In the genomic region with DNA sequence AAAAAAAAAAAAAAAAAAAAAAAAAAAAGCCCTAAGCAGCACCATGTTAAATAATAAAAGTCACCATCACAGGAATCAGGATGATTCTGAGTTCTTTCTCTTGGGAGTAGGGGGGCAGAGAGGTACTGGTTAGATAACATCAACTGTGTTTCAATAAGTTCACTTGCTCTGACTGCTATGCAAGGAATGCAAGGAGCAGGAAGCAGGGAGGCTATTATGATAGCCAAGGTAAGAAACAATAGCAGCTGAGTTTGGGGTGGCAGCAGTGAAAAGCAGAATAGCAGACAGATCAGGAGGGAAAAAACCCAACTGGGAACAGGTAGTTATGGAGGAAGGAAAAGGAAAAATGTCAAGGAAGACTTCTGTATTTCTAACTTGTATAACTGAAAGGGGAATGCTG, we compare ENCODE assay signal across 16 cellular contexts. TPM values are rescaled to one million over a fixed set of nuclear protein-coding genes. Genes with fewer than 3 reads are reported as not detected.
DNase-seq lines count a peak whose midpoint lies in the region; ATAC-seq and TF ChIP-seq lines count a peak whose summit lies in the region.
"Had no signal": no experiment of that assay in that cellular context is flagged by ENCODE, and none has a peak within 500 bp of the region (broad histone marks: within the 10 kb centered on the region; RNA-seq: fewer than 3 reads in every experiment).

No MANE protein-coding gene starts in this region.

- H3K4me1 Mint-ChIP-seq in activated naive CD4-positive, alpha-beta T cell treated with anti-CD3 and anti-CD28 coated beads, Interleukin-2, amount 50 U/mL, for 24 hours = peaks cover 38% of the 10 kb centered on the region
- H3K4me1 Mint-ChIP-seq in effector memory CD8-positive, alpha-beta T cell (ENCODE audit: low read depth in 2 of 2) = peaks cover 16 to 26% of the 10 kb centered on the region in 2 donors
- H3K4me1 Mint-ChIP-seq in memory B cell (peaks cover 12% of the 10 kb centered on the region), type B pancreatic cell (ENCODE audit: unreplicated experiment) (peaks cover 5% of the 10 kb centered on the region), natural killer cell (peaks cover 3 to 21% of the 10 kb centered on the region in 2 donors)

- no peak overlapping the region for H3K4me3 Mint-ChIP-seq in activated naive CD4-positive, alpha-beta T cell treated with anti-CD3 and anti-CD28 coated beads, Interleukin-2, amount 50 U/mL, for 24 hours
- no peak overlapping the region for H3K4me3 Mint-ChIP-seq in effector memory CD8-positive, alpha-beta T cell
- H3K4me3 Mint-ChIP-seq in memory B cell (no peak overlapping the region), type B pancreatic cell (no peak overlapping the region), natural killer cell (no peak overlapping the region)

- H3K27ac Mint-ChIP-seq in activated naive CD4-positive, alpha-beta T cell treated with anti-CD3 and anti-CD28 coated beads, Interleukin-2, amount 50 U/mL, for 24 hours = peak overlapping the region; percentile 31
- peak overlapping the region in 1 of 2 donors; percentile 6 for H3K27ac Mint-ChIP-seq in activated naive CD4-positive, alpha-beta T cell treated with anti-CD3 and anti-CD28 coated beads, Interleukin-2, amount 50 U/mL, for 72 hours
- H3K27ac Mint-ChIP-seq in effector memory CD8-positive, alpha-beta T cell = peak overlapping the region; percentile 4 to 68
- H3K27ac Mint-ChIP-seq in memory B cell (peak overlapping the region; percentile 0), type B pancreatic cell (peak overlapping the region; percentile 19), natural killer cell (peak overlapping the region in 1 of 2 donors; percentile 13)

- H3K27me3 Mint-ChIP-seq in activated naive CD4-positive, alpha-beta T cell treated with anti-CD3 and anti-CD28 coated beads, Interleukin-2, amount 50 U/mL, for 24 hours = no peaks in the 10 kb centered on the region
- no peaks in the 10 kb centered on the region for H3K27me3 Mint-ChIP-seq in effector memory CD8-positive, alpha-beta T cell
- H3K27me3 Mint-ChIP-seq in memory B cell = no peaks in the 10 kb centered on the region
- H3K27me3 Mint-ChIP-seq in type B pancreatic cell = no peaks in the 10 kb centered on the region
- no peaks in the 10 kb centered on the region for H3K27me3 Mint-ChIP-seq in natural killer cell (ENCODE audit: low read depth in 2 of 2)

- DNase-seq in activated naive CD4-positive, alpha-beta T cell treated with anti-CD3 and anti-CD28 coated beads, Interleukin-2, amount 50 U/mL, for 72 hours (ENCODE audit: low spot score in 2 of 2) = no peak
- DNase-seq in effector memory CD8-positive, alpha-beta T cell = no peak
- DNase-seq in memory B cell (ENCODE audit: low spot score in 2 of 2) = no peak
- no peak for DNase-seq in type B pancreatic cell (ENCODE audit: extremely low spot score, unreplicated experiment)
- no peak for DNase-seq in D341Med (ENCODE audit: low spot score)
- DNase-seq in natural killer cell = no peak
- no peak for DNase-seq in stimulated activated CD4-positive, alpha-beta T cell treated with anti-CD3 and anti-CD28 coated beads, Interleukin-4, amount 100 ng/mL, for 4 hours
- DNase-seq: GDM1, GM23248, NCI-H1048, NCI-H146, NCI-H2081 treated with DMSO at 0.1 percent for 48 hours, NCI-H524, PC-9 had no signal

- TF ChIP-seq CTCF in type B pancreatic cell (conservative IDR thresholded peaks at IDR 0.05) (no peak), natural killer cell (IDR thresholded peaks at IDR 0.05) (no peak)

- H3K9me3 Mint-ChIP-seq in activated naive CD4-positive, alpha-beta T cell treated with anti-CD3 and anti-CD28 coated beads, Interleukin-2, amount 50 U/mL, for 24 hours = no peaks in the 10 kb centered on the region
- H3K9me3 Mint-ChIP-seq in activated naive CD4-positive, alpha-beta T cell treated with anti-CD3 and anti-CD28 coated beads, Interleukin-2, amount 50 U/mL, for 72 hours = no peaks in the 10 kb centered on the region
- H3K9me3 Mint-ChIP-seq in effector memory CD8-positive, alpha-beta T cell = no peaks in the 10 kb centered on the region
- H3K9me3 Mint-ChIP-seq in memory B cell (no peaks in the 10 kb centered on the region), type B pancreatic cell (no peaks in the 10 kb centered on the region), natural killer cell (no peaks in the 10 kb centered on the region)

- peaks cover 20% of the 10 kb centered on the region for H3K36me3 Mint-ChIP-seq in activated naive CD4-positive, alpha-beta T cell treated with anti-CD3 and anti-CD28 coated beads, Interleukin-2, amount 50 U/mL, for 24 hours
- H3K36me3 Mint-ChIP-seq in activated naive CD4-positive, alpha-beta T cell treated with anti-CD3 and anti-CD28 coated beads, Interleukin-2, amount 50 U/mL, for 72 hours = peaks cover 10 to 11% of the 10 kb centered on the region in 2 donors
- peaks cover 58% of the 10 kb centered on the region for H3K36me3 Mint-ChIP-seq in effector memory CD8-positive, alpha-beta T cell (ENCODE audit: insufficient read depth)
- peaks cover 29% of the 10 kb centered on the region for H3K36me3 Mint-ChIP-seq in memory B cell
- peaks cover 36% of the 10 kb centered on the region for H3K36me3 Mint-ChIP-seq in type B pancreatic cell
- no peaks in the 10 kb centered on the region for H3K36me3 Mint-ChIP-seq in natural killer cell

- no peak for ATAC-seq in activated naive CD4-positive, alpha-beta T cell treated with anti-CD3 and anti-CD28 coated beads, Interleukin-2, amount 50 U/mL, for 72 hours
- ATAC-seq in effector memory CD8-positive, alpha-beta T cell (replicated peaks) = no peak
- ATAC-seq in memory B cell (ENCODE audit: low read depth) (no peak), natural killer cell (no peak)
- ATAC-seq: GM12878 had no signal

- intact Hi-C loops in natural killer cell (cut with micrococcal nuclease) = no loop called here

RNA-seq across cellular contexts. Expression of a gene that starts 8.2 kb away (rescaled TPM):
- 10 to 100 TPM; 24.5 to 34.2 TPM for total RNA-seq in activated naive CD4-positive, alpha-beta T cell treated with anti-CD3 and anti-CD28 coated beads, Interleukin-2, amount 50 U/mL, for 72 hours
- total RNA-seq in type B pancreatic cell (ENCODE audit: low replicate concordance) (16.4 and 26.9 TPM in 2 replicates), natural killer cell (10 to 100 TPM; 51.2 to 58.9 (median 54.6) TPM)
